Comparison of ENCODE assay signal across 1 cellular context in the genomic region with DNA sequence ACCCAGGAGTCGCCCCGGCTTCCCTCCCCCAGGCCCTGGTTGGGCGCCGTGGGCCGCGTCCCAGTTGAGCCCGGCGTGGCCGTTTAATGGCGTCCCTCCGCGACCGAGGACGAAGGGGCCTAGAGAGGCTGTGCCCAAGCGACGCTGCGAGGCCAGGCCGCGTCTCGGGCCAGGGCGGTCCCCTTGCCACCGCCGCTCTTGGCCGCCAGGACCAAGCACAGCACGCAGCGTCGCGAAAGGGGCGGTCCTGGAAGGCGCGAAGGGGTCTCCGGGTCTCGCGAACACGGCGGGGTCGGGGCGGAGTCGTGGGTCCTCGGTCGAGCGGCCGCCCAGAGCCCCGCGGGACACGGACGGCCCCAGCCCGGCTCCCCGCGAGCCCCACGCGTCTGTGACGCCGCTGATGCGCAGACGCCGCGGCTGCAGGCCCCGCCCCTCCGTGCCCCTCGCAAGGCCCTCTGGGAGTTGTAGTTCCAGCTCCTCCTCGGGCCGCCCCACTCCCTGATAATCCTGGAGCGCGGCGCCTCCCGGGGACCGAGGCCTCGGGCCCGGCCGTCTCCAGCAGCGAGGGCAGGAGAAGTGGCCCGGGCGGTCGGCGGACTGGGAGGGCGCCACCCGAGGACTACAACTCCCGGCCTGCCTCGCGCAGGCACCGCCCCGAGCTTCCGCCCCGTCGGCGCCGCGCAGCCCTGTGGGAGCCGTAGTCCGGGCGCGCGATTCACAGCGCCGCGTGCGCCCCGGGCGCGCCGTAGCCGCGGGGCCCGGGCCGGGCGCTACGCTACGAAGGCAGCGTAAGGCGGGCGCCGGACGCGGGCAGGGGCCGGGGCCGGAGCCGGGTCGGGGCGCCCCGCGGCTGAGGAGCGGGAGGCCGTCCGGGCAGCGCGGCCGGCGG.
TF ChIP-seq lines count a peak whose summit lies in the region.

A gene (plus strand): TSS at position 698 of the 889 bp plus-strand sequence. CDS start 19,127 bp downstream, outside the sequence.

TF ChIP-seq in HepG2, 621 proteins besides CTCF, POLR2A, EP300 and RAD21 (continued from another document and continues in another):
- TF ChIP-seq, protein P1, sequence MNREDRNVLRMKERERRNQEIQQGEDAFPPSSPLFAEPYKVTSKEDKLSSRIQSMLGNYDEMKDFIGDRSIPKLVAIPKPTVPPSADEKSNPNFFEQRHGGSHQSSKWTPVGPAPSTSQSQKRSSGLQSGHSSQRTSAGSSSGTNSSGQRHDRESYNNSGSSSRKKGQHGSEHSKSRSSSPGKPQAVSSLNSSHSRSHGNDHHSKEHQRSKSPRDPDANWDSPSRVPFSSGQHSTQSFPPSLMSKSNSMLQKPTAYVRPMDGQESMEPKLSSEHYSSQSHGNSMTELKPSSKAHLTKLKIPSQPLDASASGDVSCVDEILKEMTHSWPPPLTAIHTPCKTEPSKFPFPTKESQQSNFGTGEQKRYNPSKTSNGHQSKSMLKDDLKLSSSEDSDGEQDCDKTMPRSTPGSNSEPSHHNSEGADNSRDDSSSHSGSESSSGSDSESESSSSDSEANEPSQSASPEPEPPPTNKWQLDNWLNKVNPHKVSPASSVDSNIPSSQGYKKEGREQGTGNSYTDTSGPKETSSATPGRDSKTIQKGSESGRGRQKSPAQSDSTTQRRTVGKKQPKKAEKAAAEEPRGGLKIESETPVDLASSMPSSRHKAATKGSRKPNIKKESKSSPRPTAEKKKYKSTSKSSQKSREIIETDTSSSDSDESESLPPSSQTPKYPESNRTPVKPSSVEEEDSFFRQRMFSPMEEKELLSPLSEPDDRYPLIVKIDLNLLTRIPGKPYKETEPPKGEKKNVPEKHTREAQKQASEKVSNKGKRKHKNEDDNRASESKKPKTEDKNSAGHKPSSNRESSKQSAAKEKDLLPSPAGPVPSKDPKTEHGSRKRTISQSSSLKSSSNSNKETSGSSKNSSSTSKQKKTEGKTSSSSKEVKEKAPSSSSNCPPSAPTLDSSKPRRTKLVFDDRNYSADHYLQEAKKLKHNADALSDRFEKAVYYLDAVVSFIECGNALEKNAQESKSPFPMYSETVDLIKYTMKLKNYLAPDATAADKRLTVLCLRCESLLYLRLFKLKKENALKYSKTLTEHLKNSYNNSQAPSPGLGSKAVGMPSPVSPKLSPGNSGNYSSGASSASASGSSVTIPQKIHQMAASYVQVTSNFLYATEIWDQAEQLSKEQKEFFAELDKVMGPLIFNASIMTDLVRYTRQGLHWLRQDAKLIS (CRISPR knock-in tag; IDR thresholded peaks at IDR 0.05), result no peak
- TF ChIP-seq, protein P2, sequence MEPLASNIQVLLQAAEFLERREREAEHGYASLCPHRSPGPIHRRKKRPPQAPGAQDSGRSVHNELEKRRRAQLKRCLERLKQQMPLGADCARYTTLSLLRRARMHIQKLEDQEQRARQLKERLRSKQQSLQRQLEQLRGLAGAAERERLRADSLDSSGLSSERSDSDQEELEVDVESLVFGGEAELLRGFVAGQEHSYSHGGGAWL (CRISPR knock-in tag; IDR thresholded peaks at IDR 0.05), result no peak
- TF ChIP-seq TBL1XR1 (IDR thresholded peaks at IDR 0.05; ENCODE audit: borderline replicate concordance, low read length, partially characterized antibody) (peak; percentile 64), TAF1 (CRISPR knock-in tag; IDR thresholded peaks at IDR 0.05) (peak; percentile 76; the same call in 1 of the 2 replicates), ZNF24 (IDR thresholded peaks at IDR 0.05) (no peak), TRIM24 (CRISPR knock-in tag; IDR thresholded peaks at IDR 0.05) (no peak), CC2D1A (CRISPR knock-in tag; IDR thresholded peaks at IDR 0.05) (no peak), SMAD9 (CRISPR knock-in tag; IDR thresholded peaks at IDR 0.05) (0 out of 2 replicates have a peak, but pooled peaks have one; percentile 74), TCF12 (IDR thresholded peaks at IDR 0.05) (no peak), TCF12 (CRISPR knock-in tag; IDR thresholded peaks at IDR 0.05) (peak; percentile 87; the same call in 1 of the 2 replicates), NR2F1 (CRISPR knock-in tag; IDR thresholded peaks at IDR 0.05) (no peak), NR1H2 (CRISPR knock-in tag; IDR thresholded peaks at IDR 0.05; ENCODE audit: borderline replicate concordance, low read depth) (0 out of 2 replicates have a peak, but pooled peaks have one; percentile 20), ZNF768 (CRISPR knock-in tag; IDR thresholded peaks at IDR 0.05) (peak; percentile 62; the same call in 1 of the 2 replicates), SRSF4 (IDR thresholded peaks at IDR 0.05; ENCODE audit: low read depth, low read length, poor library complexity, severe bottlenecking) (no peak), CHD4 (IDR thresholded peaks at IDR 0.05; ENCODE audit: borderline replicate concordance, low read length) (no peak), HCFC1 (IDR thresholded peaks at IDR 0.05; ENCODE audit: low read depth, low read length) (peak; percentile 91), CENPT (CRISPR knock-in tag; IDR thresholded peaks at IDR 0.05; ENCODE audit: low read depth) (0 out of 2 replicates have a peak, but pooled peaks have one; percentile 41), POLR2G (IDR thresholded peaks at IDR 0.05; ENCODE audit: low read depth, low read length) (peak; percentile 77), FOXA1 (IDR thresholded peaks at IDR 0.05) (no peak), FOXA1 (CRISPR knock-in tag; IDR thresholded peaks at IDR 0.05) (no peak), U2AF2 (IDR thresholded peaks at IDR 0.05; ENCODE audit: low read depth, low read length) (no peak), MAZ (IDR thresholded peaks at IDR 0.05; ENCODE audit: borderline replicate concordance, low read depth, low read length) (peak; percentile 51; the same call in 1 of the 2 replicates), MAZ (CRISPR knock-in tag; IDR thresholded peaks at IDR 0.05; ENCODE audit: low read depth) (peak; percentile 81; the same call in 1 of the 2 replicates), WIZ (CRISPR knock-in tag; IDR thresholded peaks at IDR 0.05) (no peak), NFIB (CRISPR knock-in tag; IDR thresholded peaks at IDR 0.05; ENCODE audit: borderline replicate concordance) (no peak), ZNF552 (CRISPR knock-in tag; IDR thresholded peaks at IDR 0.05; ENCODE audit: borderline replicate concordance) (peak; percentile 18; the same call in 1 of the 2 replicates), PRPF4 (IDR thresholded peaks at IDR 0.05; ENCODE audit: low read depth, low read length, poor library complexity, severe bottlenecking) (no peak), ZNF781 (CRISPR knock-in tag; IDR thresholded peaks at IDR 0.05; ENCODE audit: borderline replicate concordance, not compliant biosample characterization) (peak; percentile 22), PPARG (CRISPR knock-in tag; conservative IDR thresholded peaks at IDR 0.05) (0 out of 2 replicates have a peak, but pooled peaks have one; percentile 15), SALL2 (CRISPR knock-in tag; IDR thresholded peaks at IDR 0.05) (peak; percentile 30; the same call in 1 of the 2 replicates), ZNF30 (CRISPR knock-in tag; IDR thresholded peaks at IDR 0.05) (0 out of 2 replicates have a peak, but pooled peaks have one; percentile 24)
- TF ChIP-seq, protein P3, sequence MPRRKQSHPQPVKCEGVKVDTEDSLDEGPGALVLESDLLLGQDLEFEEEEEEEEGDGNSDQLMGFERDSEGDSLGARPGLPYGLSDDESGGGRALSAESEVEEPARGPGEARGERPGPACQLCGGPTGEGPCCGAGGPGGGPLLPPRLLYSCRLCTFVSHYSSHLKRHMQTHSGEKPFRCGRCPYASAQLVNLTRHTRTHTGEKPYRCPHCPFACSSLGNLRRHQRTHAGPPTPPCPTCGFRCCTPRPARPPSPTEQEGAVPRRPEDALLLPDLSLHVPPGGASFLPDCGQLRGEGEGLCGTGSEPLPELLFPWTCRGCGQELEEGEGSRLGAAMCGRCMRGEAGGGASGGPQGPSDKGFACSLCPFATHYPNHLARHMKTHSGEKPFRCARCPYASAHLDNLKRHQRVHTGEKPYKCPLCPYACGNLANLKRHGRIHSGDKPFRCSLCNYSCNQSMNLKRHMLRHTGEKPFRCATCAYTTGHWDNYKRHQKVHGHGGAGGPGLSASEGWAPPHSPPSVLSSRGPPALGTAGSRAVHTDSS (CRISPR knock-in tag; conservative IDR thresholded peaks at IDR 0.05), result 0 out of 2 replicates have a peak, but pooled peaks have one; percentile 27
- TF ChIP-seq, protein P4, sequence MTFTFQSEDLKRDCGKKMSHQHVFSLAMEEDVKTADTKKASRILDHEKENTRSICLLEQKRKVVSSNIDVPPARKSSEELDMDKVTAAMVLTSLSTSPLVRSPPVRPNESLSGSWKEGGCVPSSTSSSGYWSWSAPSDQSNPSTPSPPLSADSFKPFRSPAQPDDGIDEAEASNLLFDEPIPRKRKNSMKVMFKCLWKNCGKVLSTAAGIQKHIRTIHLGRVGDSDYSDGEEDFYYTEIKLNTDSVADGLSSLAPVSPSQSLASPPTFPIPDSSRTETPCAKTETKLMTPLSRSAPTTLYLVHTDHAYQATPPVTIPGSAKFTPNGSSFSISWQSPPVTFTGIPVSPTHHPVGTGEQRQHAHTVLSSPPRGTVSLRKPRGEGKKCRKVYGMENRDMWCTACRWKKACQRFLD (CRISPR knock-in tag; IDR thresholded peaks at IDR 0.05; ENCODE audit: borderline replicate concordance), result peak; percentile 69; the same call in 1 of the 2 replicates
- TF ChIP-seq, protein P5, sequence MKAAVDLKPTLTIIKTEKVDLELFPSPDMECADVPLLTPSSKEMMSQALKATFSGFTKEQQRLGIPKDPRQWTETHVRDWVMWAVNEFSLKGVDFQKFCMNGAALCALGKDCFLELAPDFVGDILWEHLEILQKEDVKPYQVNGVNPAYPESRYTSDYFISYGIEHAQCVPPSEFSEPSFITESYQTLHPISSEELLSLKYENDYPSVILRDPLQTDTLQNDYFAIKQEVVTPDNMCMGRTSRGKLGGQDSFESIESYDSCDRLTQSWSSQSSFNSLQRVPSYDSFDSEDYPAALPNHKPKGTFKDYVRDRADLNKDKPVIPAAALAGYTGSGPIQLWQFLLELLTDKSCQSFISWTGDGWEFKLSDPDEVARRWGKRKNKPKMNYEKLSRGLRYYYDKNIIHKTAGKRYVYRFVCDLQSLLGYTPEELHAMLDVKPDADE (CRISPR knock-in tag; IDR thresholded peaks at IDR 0.05), result no peak
- TF ChIP-seq, protein P6, sequence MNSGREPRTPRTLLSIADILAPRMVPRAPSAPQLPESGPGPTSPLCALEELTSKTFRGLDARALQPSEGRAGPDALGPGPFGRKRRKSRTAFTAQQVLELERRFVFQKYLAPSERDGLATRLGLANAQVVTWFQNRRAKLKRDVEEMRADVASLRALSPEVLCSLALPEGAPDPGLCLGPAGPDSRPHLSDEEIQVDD (CRISPR knock-in tag; IDR thresholded peaks at IDR 0.05; ENCODE audit: borderline replicate concordance), result no peak
- TF ChIP-seq, protein P7, sequence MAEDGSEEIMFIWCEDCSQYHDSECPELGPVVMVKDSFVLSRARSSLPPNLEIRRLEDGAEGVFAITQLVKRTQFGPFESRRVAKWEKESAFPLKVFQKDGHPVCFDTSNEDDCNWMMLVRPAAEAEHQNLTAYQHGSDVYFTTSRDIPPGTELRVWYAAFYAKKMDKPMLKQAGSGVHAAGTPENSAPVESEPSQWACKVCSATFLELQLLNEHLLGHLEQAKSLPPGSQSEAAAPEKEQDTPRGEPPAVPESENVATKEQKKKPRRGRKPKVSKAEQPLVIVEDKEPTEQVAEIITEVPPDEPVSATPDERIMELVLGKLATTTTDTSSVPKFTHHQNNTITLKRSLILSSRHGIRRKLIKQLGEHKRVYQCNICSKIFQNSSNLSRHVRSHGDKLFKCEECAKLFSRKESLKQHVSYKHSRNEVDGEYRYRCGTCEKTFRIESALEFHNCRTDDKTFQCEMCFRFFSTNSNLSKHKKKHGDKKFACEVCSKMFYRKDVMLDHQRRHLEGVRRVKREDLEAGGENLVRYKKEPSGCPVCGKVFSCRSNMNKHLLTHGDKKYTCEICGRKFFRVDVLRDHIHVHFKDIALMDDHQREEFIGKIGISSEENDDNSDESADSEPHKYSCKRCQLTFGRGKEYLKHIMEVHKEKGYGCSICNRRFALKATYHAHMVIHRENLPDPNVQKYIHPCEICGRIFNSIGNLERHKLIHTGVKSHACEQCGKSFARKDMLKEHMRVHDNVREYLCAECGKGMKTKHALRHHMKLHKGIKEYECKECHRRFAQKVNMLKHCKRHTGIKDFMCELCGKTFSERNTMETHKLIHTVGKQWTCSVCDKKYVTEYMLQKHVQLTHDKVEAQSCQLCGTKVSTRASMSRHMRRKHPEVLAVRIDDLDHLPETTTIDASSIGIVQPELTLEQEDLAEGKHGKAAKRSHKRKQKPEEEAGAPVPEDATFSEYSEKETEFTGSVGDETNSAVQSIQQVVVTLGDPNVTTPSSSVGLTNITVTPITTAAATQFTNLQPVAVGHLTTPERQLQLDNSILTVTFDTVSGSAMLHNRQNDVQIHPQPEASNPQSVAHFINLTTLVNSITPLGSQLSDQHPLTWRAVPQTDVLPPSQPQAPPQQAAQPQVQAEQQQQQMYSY (CRISPR knock-in tag; IDR thresholded peaks at IDR 0.05), result peak; percentile 63
- TF ChIP-seq, protein P8, sequence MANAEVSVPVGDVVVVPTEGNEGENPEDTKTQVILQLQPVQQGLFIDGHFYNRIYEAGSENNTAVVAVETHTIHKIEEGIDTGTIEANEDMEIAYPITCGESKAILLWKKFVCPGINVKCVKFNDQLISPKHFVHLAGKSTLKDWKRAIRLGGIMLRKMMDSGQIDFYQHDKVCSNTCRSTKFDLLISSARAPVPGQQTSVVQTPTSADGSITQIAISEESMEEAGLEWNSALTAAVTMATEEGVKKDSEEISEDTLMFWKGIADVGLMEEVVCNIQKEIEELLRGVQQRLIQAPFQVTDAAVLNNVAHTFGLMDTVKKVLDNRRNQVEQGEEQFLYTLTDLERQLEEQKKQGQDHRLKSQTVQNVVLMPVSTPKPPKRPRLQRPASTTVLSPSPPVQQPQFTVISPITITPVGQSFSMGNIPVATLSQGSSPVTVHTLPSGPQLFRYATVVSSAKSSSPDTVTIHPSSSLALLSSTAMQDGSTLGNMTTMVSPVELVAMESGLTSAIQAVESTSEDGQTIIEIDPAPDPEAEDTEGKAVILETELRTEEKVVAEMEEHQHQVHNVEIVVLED (CRISPR knock-in tag; IDR thresholded peaks at IDR 0.05; ENCODE audit: borderline replicate concordance), result peak; percentile 95
